Comparison of ENCODE assay signal across 9 cellular contexts in the genomic region with DNA sequence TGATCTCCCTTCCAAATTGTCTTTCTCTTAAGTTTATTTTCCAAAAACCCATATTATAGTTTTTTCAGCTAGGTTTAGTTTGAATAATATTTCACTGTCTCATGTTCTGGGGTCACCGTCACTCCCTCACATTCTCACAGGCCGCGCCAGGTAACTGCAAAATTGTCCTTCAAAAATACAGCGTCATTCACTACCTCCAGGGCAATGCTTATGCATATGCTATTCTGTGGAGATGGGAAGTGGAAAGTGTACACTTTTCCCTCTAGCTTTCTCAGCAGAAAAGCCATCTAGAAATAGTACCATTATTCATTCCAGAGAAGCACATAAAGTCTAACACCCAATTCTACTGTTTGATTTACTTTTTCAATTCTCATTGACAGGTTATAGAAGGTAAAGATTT. TPM values are rescaled to one million over a fixed set of nuclear protein-coding genes. Genes with fewer than 3 reads are reported as not detected.
A peak's percentile ranks its signal among the peaks of the same experiment; 100 is the strongest.
DNase-seq lines count a peak whose midpoint lies in the region; FAIRE-seq and TF ChIP-seq lines count a peak whose summit lies in the region.
"Had no signal": no experiment of that assay in that cellular context is flagged by ENCODE, and none has a peak within 500 bp of the region (broad histone marks: within the 10 kb centered on the region; RNA-seq: fewer than 3 reads in every experiment).

No MANE protein-coding gene starts in this region.

- no TSS peak for BruUV-seq in A673 (replicated peaks; lab: Mats Ljungman, UMichigan)

- H3K27ac ChIP-seq in A673 (ENCODE audit: low read depth, low read length, poor library complexity, severe bottlenecking), result no peak overlapping the region
- peak overlapping the region; percentile 93 for H3K27ac ChIP-seq in astrocyte (ENCODE audit: low read depth, low read length)

- CTCF ChIA-PET in A673 (lab: Charles Lee), result no interaction called here

- peak overlapping the region; percentile 97 for H3K4me2 ChIP-seq in astrocyte (ENCODE audit: low read length)

- no peak for FAIRE-seq in astrocyte (lab: Jason Lieb, UNC)
- FAIRE-seq in urothelium cell line (lab: Jason Lieb, UNC), result no peak

- no peaks in the 10 kb centered on the region for H3K9me3 Mint-ChIP-seq in astrocyte (ENCODE audit: unreplicated experiment)
- H3K9me3 Mint-ChIP-seq: dendritic cell treated with granulocyte-macrophage colony-stimulating factor and Interleukin-4, amounts not matched to agents 40 ng/mL and 50 ng/mL, for 4 days had no signal

- no peaks in the 10 kb centered on the region for H3K79me2 ChIP-seq in astrocyte (ENCODE audit: insufficient read depth, low read length)

- no peak for TF ChIP-seq CTCF in A673 (conservative IDR thresholded peaks at IDR 0.05; ENCODE audit: low read depth, low read length)
- no peak for TF ChIP-seq CTCF in astrocyte (IDR thresholded peaks at IDR 0.05; ENCODE audit: insufficient read depth, low read depth, low read length)
- TF ChIP-seq CTCF in lower leg skin (IDR thresholded peaks at IDR 0.05), result no peak

- H3K4me3 Mint-ChIP-seq in astrocyte (ENCODE audit: unreplicated experiment), result peak overlapping the region; percentile 98

- H3K4me3 ChIP-seq in A673 (ENCODE audit: low read depth, low read length, poor library complexity, severe bottlenecking), result peak overlapping the region; percentile 59
- peak overlapping the region; percentile 65 for H3K4me3 ChIP-seq in H7 (ENCODE audit: insufficient read depth, low read depth, low read length)
- H3K4me3 ChIP-seq in astrocyte (ENCODE audit: insufficient read depth, low read depth, low read length), result peak overlapping the region; percentile 97
- peak overlapping the region; percentile 81 for H3K4me3 ChIP-seq in lower leg skin (ENCODE audit: low read depth, poor library complexity, severe bottlenecking)

- peaks cover 5% of the 10 kb centered on the region for H3K36me3 Mint-ChIP-seq in astrocyte (ENCODE audit: low read depth, unreplicated experiment)

- intact Hi-C loops in A673 (cut with micrococcal nuclease; ENCODE audit: unreplicated experiment), result no loop called here
- intact Hi-C loops in lower leg skin (cut with DNase I; ENCODE audit: low total_unique reads), result no loop called here

- peak overlapping the region; percentile 96 for H2AFZ ChIP-seq in astrocyte (ENCODE audit: low read depth, low read length)

- H3K9ac ChIP-seq in astrocyte (ENCODE audit: low read length), result peak overlapping the region; percentile 94

- WGBS in lower leg skin, 2 donors, result 46 to 50% methylated on average over 4 of the region's 4 CpGs

- H3K4me1 Mint-ChIP-seq in astrocyte (ENCODE audit: low read depth, unreplicated experiment), result peaks cover 5% of the 10 kb centered on the region

- H3K36me3 ChIP-seq in A673 (ENCODE audit: insufficient read depth, low read length, poor library complexity, severe bottlenecking) (no peaks in the 10 kb centered on the region), H7 (replicated peaks; ENCODE audit: control insufficient read depth, insufficient read depth, low read length) (peaks cover 1% of the 10 kb centered on the region; the same call in 1 of the 2 replicates), astrocyte (ENCODE audit: insufficient read depth, low read length) (no peaks in the 10 kb centered on the region)

- peak overlapping the region; percentile 97 for H3K27ac Mint-ChIP-seq in astrocyte (ENCODE audit: unreplicated experiment)

- H3K4me1 ChIP-seq in A673 (ENCODE audit: insufficient read depth, low read length, poor library complexity, severe bottlenecking) (no peaks in the 10 kb centered on the region), astrocyte (ENCODE audit: insufficient read depth, low read length) (no peaks in the 10 kb centered on the region)

- H3K27me3 ChIP-seq in A673 (replicated peaks; ENCODE audit: insufficient read depth, low read depth, low read length, poor library complexity), result no peaks in the 10 kb centered on the region
- H3K27me3 ChIP-seq in H7 (ENCODE audit: control insufficient read depth, insufficient read depth, low read length), result no peaks in the 10 kb centered on the region
- no peaks in the 10 kb centered on the region for H3K27me3 ChIP-seq in astrocyte (ENCODE audit: insufficient read depth, low read length)

- POLR2A ChIA-PET in A673 (lab: Charles Lee; ENCODE audit: low non-redundant PET), result no interaction called here

- H3K27me3 Mint-ChIP-seq in astrocyte (ENCODE audit: low read depth, unreplicated experiment), result no peaks in the 10 kb centered on the region

- H4K20me1 ChIP-seq in astrocyte (ENCODE audit: insufficient read depth, low read length), result no peaks in the 10 kb centered on the region

- DNase-seq in A673 (ENCODE audit: low spot score) (no peak), H7 (no peak), astrocyte (ENCODE audit: low read depth) (no peak), lower leg skin (ENCODE audit: low spot score in 2 of 2) (no peak), urothelium cell line (ENCODE audit: low spot score) (peak; percentile 2), NCI-H524 treated with DMSO at 0.1 percent for 48 hours (lab: John Stamatoyannopoulos, UW) (no peak), COLO829 (ENCODE audit: low spot score) (no peak), HPDE6-E6E7 (ENCODE audit: extremely low spot score) (no peak)

- H3K9me3 ChIP-seq in A673 (ENCODE audit: low read depth, low read length, poor library complexity, severe bottlenecking), result no peaks in the 10 kb centered on the region
- H3K9me3 ChIP-seq in astrocyte (ENCODE audit: insufficient read depth, low read depth, low read length), result no peaks in the 10 kb centered on the region

- TF ChIP-seq POLR2A in lower leg skin (IDR thresholded peaks at IDR 0.05), result no peak

RNA-seq across cellular contexts. Expression of a gene that starts 0.9 kb away (rescaled TPM):
- total RNA-seq in A673 (2021) (10.2 and 10.9 TPM in 2 replicates), astrocyte (6.1 and 6.3 TPM in 2 replicates), lower leg skin (10 to 100 TPM; 11.5 to 14.5 (median 12.5) TPM)
- total RNA-seq in H7 (2014; rRNA removed; shearing (Covaris generic)), result 22.8 and 31.4 TPM in 2 replicates
